In the genomic region with DNA sequence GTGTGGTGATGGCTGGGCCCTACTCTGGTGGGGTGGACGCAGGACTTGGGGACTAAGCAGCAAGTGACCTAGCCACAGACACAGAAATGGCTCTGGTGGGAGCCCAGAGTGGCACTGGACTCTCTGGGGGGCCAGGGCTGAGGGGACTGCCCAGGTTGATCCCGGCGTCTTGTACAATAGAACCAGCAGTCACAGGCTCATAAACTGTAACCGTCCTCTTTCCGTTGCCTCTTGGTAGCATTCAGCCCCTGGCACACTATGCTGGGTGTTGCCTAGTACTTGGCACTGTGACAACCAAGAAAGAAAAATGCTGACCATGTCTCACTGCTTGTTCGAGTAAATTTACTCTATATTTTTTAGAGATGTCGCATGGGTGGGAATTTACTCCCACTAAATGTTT, we compare ENCODE assay signal across 21 cellular contexts.
DNase-seq lines count a peak whose midpoint lies in the region; ATAC-seq and TF ChIP-seq lines count a peak whose summit lies in the region.
"Had no signal": no experiment of that assay in that cellular context is flagged by ENCODE, and none has a peak within 500 bp of the region (broad histone marks: within the 10 kb centered on the region; RNA-seq: fewer than 3 reads in every experiment).

No MANE protein-coding gene starts in this region.

- no peak overlapping the region for H4K8ac ChIP-seq in H9 (replicated peaks; ENCODE audit: insufficient read length, low read depth, low read length)

- no peaks in the 10 kb centered on the region for H3K36me3 ChIP-seq in thyroid gland
- H3K36me3 ChIP-seq: heart left ventricle had no signal

- peaks cover 43 to 45% of the 10 kb centered on the region in 2 experiments for H3K4me1 Mint-ChIP-seq in H9
- peaks cover 87% of the 10 kb centered on the region for H3K4me1 Mint-ChIP-seq in brain
- peaks cover 30 to 37% of the 10 kb centered on the region in 2 donors for H3K4me1 Mint-ChIP-seq in natural killer cell treated with Interleukin-12 subunit alpha and Interleukin-12 subunit beta and Interleukin-15 and Interleukin-18, amount 100 ng/mL, for 72 hours (ENCODE audit: low read depth in 2 of 2)
- peaks cover 7% of the 10 kb centered on the region for H3K4me1 Mint-ChIP-seq in activated naive CD8-positive, alpha-beta T cell treated with anti-CD3 and anti-CD28 coated beads for 36 hours
- peaks cover 8% of the 10 kb centered on the region for H3K4me1 Mint-ChIP-seq in activated T-cell treated with anti-CD3 and anti-CD28 coated beads, Interleukin-2, amount 50 U/mL, for 4 hours (ENCODE audit: low read depth)

- H2BK5ac ChIP-seq in H9 (ENCODE audit: insufficient read length, low read length) = no peak overlapping the region

- no peak overlapping the region for H2AFZ ChIP-seq in H9 (ENCODE audit: low read length)

- no CpG with 5 or more reads among the region's 7 CpGs for WGBS in H9 (ENCODE audit: extremely low coverage, insufficient read length, low lambda C conversion rate)
- WGBS in thyroid gland, 2 donors = 39 to 51% methylated on average over 7 of the region's 7 CpGs

- intact Hi-C loops in thyroid gland (cut with DNase I) = no loop called here

- H3K27ac Mint-ChIP-seq in H9 (peak overlapping the region in 2 of 3 experiments; percentile 37 to 83; a peak in 2 of 7 replicates), brain (peak overlapping the region in 4 of 5 experiments; percentile 50 to 87 (median 82))
- H3K27ac Mint-ChIP-seq in natural killer cell treated with Interleukin-12 subunit alpha and Interleukin-12 subunit beta and Interleukin-15 and Interleukin-18, amount 100 ng/mL, for 72 hours = peak overlapping the region; percentile 32 to 37
- H3K27ac Mint-ChIP-seq in activated naive CD8-positive, alpha-beta T cell treated with anti-CD3 and anti-CD28 coated beads for 36 hours = no peak overlapping the region
- H3K27ac Mint-ChIP-seq: activated CD4-positive, alpha-beta memory T cell treated with anti-CD3 and anti-CD28 coated beads, Interleukin-2, amount 10 ng/mL, durations not matched to agents 7 days and 5 days; CD14-positive monocyte; dendritic cell treated with granulocyte-macrophage colony-stimulating factor and Interleukin-4, amounts not matched to agents 40 ng/mL and 50 ng/mL, for 4 days; progenitor cell of endocrine pancreas had no signal

- no peaks in the 10 kb centered on the region for H3K9me3 Mint-ChIP-seq in H9
- no peaks in the 10 kb centered on the region for H3K9me3 Mint-ChIP-seq in brain
- no peaks in the 10 kb centered on the region for H3K9me3 Mint-ChIP-seq in natural killer cell treated with Interleukin-12 subunit alpha and Interleukin-12 subunit beta and Interleukin-15 and Interleukin-18, amount 100 ng/mL, for 72 hours
- H3K9me3 Mint-ChIP-seq in activated naive CD8-positive, alpha-beta T cell treated with anti-CD3 and anti-CD28 coated beads for 36 hours = no peaks in the 10 kb centered on the region
- H3K9me3 Mint-ChIP-seq in activated T-cell treated with anti-CD3 and anti-CD28 coated beads, Interleukin-2, amount 50 U/mL, for 4 hours = no peaks in the 10 kb centered on the region
- H3K9me3 Mint-ChIP-seq: activated CD4-positive, alpha-beta memory T cell treated with anti-CD3 and anti-CD28 coated beads, Interleukin-2, amount 10 ng/mL, durations not matched to agents 7 days and 5 days; dendritic cell treated with granulocyte-macrophage colony-stimulating factor and Interleukin-4, amounts not matched to agents 40 ng/mL and 50 ng/mL, for 4 days had no signal

- H3K23me2 ChIP-seq in H9 (ENCODE audit: insufficient read length, low read depth, low read length, poor library complexity, severe bottlenecking) = peaks cover 10% of the 10 kb centered on the region

- H3K4me1 ChIP-seq in H9 (ENCODE audit: insufficient read depth, low read length) (peaks cover 9% of the 10 kb centered on the region; the same call in 1 of the 2 replicates), thyroid gland (peaks cover 22 to 44% of the 10 kb centered on the region in 2 donors)

- H3K36me3 Mint-ChIP-seq in H9 (ENCODE audit: insufficient read depth in 1 of 3, low read depth in 3 of 3) (no peaks in the 10 kb centered on the region; a peak in 2 of 7 replicates), brain (no peaks in the 10 kb centered on the region)
- no peaks in the 10 kb centered on the region for H3K36me3 Mint-ChIP-seq in natural killer cell treated with Interleukin-12 subunit alpha and Interleukin-12 subunit beta and Interleukin-15 and Interleukin-18, amount 100 ng/mL, for 72 hours
- no peaks in the 10 kb centered on the region for H3K36me3 Mint-ChIP-seq in activated naive CD8-positive, alpha-beta T cell treated with anti-CD3 and anti-CD28 coated beads for 36 hours
- H3K36me3 Mint-ChIP-seq in activated T-cell treated with anti-CD3 and anti-CD28 coated beads, Interleukin-2, amount 50 U/mL, for 4 hours (ENCODE audit: insufficient read depth) = no peaks in the 10 kb centered on the region
- H3K36me3 Mint-ChIP-seq: CD14-positive monocyte had no signal

- H2BK20ac ChIP-seq in H9 (ENCODE audit: low read depth, low read length, poor library complexity, severe bottlenecking) = no peak overlapping the region

- H4K91ac ChIP-seq in H9 (ENCODE audit: insufficient read length, low read depth, low read length) = no peak overlapping the region

- no peak overlapping the region for H2BK15ac ChIP-seq in H9 (ENCODE audit: low read depth, low read length)

- H3K23ac ChIP-seq in H9 (ENCODE audit: insufficient read length, low read depth, low read length) = no peak overlapping the region

- H3K27me3 ChIP-seq in H9 (ENCODE audit: insufficient read depth, low read length) = no peaks in the 10 kb centered on the region
- no peaks in the 10 kb centered on the region for H3K27me3 ChIP-seq in thyroid gland

- TF ChIP-seq CTCF in H9 (conservative IDR thresholded peaks at IDR 0.05) = no peak
- no peak for TF ChIP-seq CTCF in brain (conservative IDR thresholded peaks at IDR 0.05)
- TF ChIP-seq CTCF in thyroid gland (IDR thresholded peaks at IDR 0.05) = no peak

- H3K27ac ChIP-seq in H9 (ENCODE audit: insufficient read length, low read depth, low read length) (no peak overlapping the region), thyroid gland (peak overlapping the region in 1 of 3 donors; percentile 8)

- H3K56ac ChIP-seq in H9 (ENCODE audit: insufficient read length, low read depth, low read length) = no peak overlapping the region

- no peak overlapping the region for H3K9ac ChIP-seq in H9 (ENCODE audit: extremely low read depth, insufficient read length, low read length)

- 0 out of 2 replicates have a peak, but pooled peaks cover 1% of the 10 kb centered on the region for H3K79me2 ChIP-seq in H9 (ENCODE audit: insufficient read depth, low read length)

- H4K20me1 ChIP-seq in H9 (ENCODE audit: control insufficient read depth, insufficient read depth, insufficient read length) = no peaks in the 10 kb centered on the region

- no peak overlapping the region for H3K4ac ChIP-seq in H9 (ENCODE audit: low read depth, low read length)

- ATAC-seq in natural killer cell treated with Interleukin-12 subunit alpha and Interleukin-12 subunit beta and Interleukin-15 and Interleukin-18, amount 100 ng/mL, for 72 hours = no peak
- no peak for ATAC-seq in activated T-cell treated with anti-CD3 and anti-CD28 coated beads, Interleukin-2, amount 50 U/mL, for 4 hours
- ATAC-seq: activated CD4-positive, CD25-positive, alpha-beta regulatory T cell treated with anti-CD3 and anti-CD28 coated beads, Interleukin-2, amount 50 U/mL, for 24 hours; heart left ventricle; Right ventricle myocardium inferior had no signal

- no peak overlapping the region for H4K5ac ChIP-seq in H9 (ENCODE audit: insufficient read length, low read depth, low read length)

- no peak overlapping the region for H2AK5ac ChIP-seq in H9 (ENCODE audit: insufficient read length, low read length)

- H3K9me3 ChIP-seq in H9 (ENCODE audit: control insufficient read depth, low read depth, low read length) = no peaks in the 10 kb centered on the region
- no peaks in the 10 kb centered on the region for H3K9me3 ChIP-seq in thyroid gland
- H3K9me3 ChIP-seq: heart left ventricle had no signal

- H3K4me2 ChIP-seq in H9 (ENCODE audit: insufficient read depth, insufficient read length, low read length) = no peak overlapping the region

- no peak overlapping the region for H3K18ac ChIP-seq in H9 (ENCODE audit: insufficient read length, low read depth, low read length)

- DNase-seq in H9 (no peak), thyroid gland (peak; percentile 53 to 70), NCI-H2081 treated with DMSO at 0.1 percent for 48 hours (lab: John Stamatoyannopoulos, UW) (no peak), NCI-H526 treated with DMSO at 0.1 percent for 48 hours (lab: John Stamatoyannopoulos, UW) (no peak)
- DNase-seq in natural killer cell treated with Interleukin-12 subunit alpha and Interleukin-12 subunit beta and Interleukin-15 and Interleukin-18, amount 100 ng/mL, for 72 hours (ENCODE audit: low spot score) = no peak
- no peak for DNase-seq in activated naive CD8-positive, alpha-beta T cell treated with anti-CD3 and anti-CD28 coated beads for 36 hours
- DNase-seq in activated T-cell treated with anti-CD3 and anti-CD28 coated beads, Interleukin-2, amount 50 U/mL, for 4 hours = no peak
- DNase-seq: activated CD4-positive, alpha-beta memory T cell treated with anti-CD3 and anti-CD28 coated beads, Interleukin-2, amount 10 ng/mL, durations not matched to agents 7 days and 5 days; activated gamma-delta T cell; activated T-cell treated with anti-CD3 and anti-CD28 coated beads for 4 hours; H7; heart left ventricle; NCI-H1694; OCI-M1 had no signal

- peaks cover 6% of the 10 kb centered on the region for H3K79me1 ChIP-seq in H9 (ENCODE audit: insufficient read depth, low read depth, low read length, poor library complexity, severe bottlenecking)

- TF ChIP-seq POLR2A in thyroid gland (IDR thresholded peaks at IDR 0.05) = no peak

- no peak overlapping the region for H3K14ac ChIP-seq in H9 (ENCODE audit: insufficient read depth, low read length)

- H3K27me3 Mint-ChIP-seq in H9 (ENCODE audit: low read depth) (peaks cover 10% of the 10 kb centered on the region), brain (peaks cover 6% of the 10 kb centered on the region)
- peaks cover 12 to 16% of the 10 kb centered on the region in 2 donors for H3K27me3 Mint-ChIP-seq in natural killer cell treated with Interleukin-12 subunit alpha and Interleukin-12 subunit beta and Interleukin-15 and Interleukin-18, amount 100 ng/mL, for 72 hours
- H3K27me3 Mint-ChIP-seq in activated naive CD8-positive, alpha-beta T cell treated with anti-CD3 and anti-CD28 coated beads for 36 hours = peaks cover 30% of the 10 kb centered on the region
- peaks cover 30% of the 10 kb centered on the region for H3K27me3 Mint-ChIP-seq in activated T-cell treated with anti-CD3 and anti-CD28 coated beads, Interleukin-2, amount 50 U/mL, for 4 hours (ENCODE audit: low read depth)
- H3K27me3 Mint-ChIP-seq: progenitor cell of endocrine pancreas had no signal

- H3K4me3 ChIP-seq in thyroid gland (replicated peaks in 1 of 3) = no peak overlapping the region
- H3K4me3 ChIP-seq: heart left ventricle, skin epidermis had no signal

- no peak overlapping the region for H2BK120ac ChIP-seq in H9 (ENCODE audit: low read depth, low read length, poor library complexity, severe bottlenecking)

- H3K4me3 Mint-ChIP-seq in H9 (no peak overlapping the region), brain (no peak overlapping the region)
- no peak overlapping the region for H3K4me3 Mint-ChIP-seq in natural killer cell treated with Interleukin-12 subunit alpha and Interleukin-12 subunit beta and Interleukin-15 and Interleukin-18, amount 100 ng/mL, for 72 hours
- H3K4me3 Mint-ChIP-seq in activated naive CD8-positive, alpha-beta T cell treated with anti-CD3 and anti-CD28 coated beads for 36 hours = no peak overlapping the region
- no peak overlapping the region for H3K4me3 Mint-ChIP-seq in activated T-cell treated with anti-CD3 and anti-CD28 coated beads, Interleukin-2, amount 50 U/mL, for 4 hours
- H3K4me3 Mint-ChIP-seq: activated CD4-positive, alpha-beta memory T cell treated with anti-CD3 and anti-CD28 coated beads, Interleukin-2, amount 10 ng/mL, durations not matched to agents 7 days and 5 days; CD14-positive monocyte; dendritic cell treated with granulocyte-macrophage colony-stimulating factor and Interleukin-4, amounts not matched to agents 40 ng/mL and 50 ng/mL, for 4 days had no signal

- H3T11ph ChIP-seq in H9 (ENCODE audit: low read length) = no peak overlapping the region

- H2BK12ac ChIP-seq in H9 (ENCODE audit: insufficient read length, low read depth, low read length) = no peak overlapping the region

Comparison
In these comparisons a context has a peak if more than half of its experiments do, and no peak if none do; other contexts are left out.
1. DNase-seq: peak in thyroid gland (2 of 2); none in H9 (single experiment), natural killer cell treated with Interleukin-12 subunit alpha and Interleukin-12 subunit beta and Interleukin-15 and Interleukin-18, amount 100 ng/mL, for 72 hours (single experiment), activated naive CD8-positive, alpha-beta T cell treated with anti-CD3 and anti-CD28 coated beads for 36 hours (single experiment), activated T-cell treated with anti-CD3 and anti-CD28 coated beads, Interleukin-2, amount 50 U/mL, for 4 hours (single experiment), NCI-H2081 treated with DMSO at 0.1 percent for 48 hours (single experiment) and NCI-H526 treated with DMSO at 0.1 percent for 48 hours (single experiment).